Comparison of ENCODE assay signal across 1 cellular context in the genomic region with DNA sequence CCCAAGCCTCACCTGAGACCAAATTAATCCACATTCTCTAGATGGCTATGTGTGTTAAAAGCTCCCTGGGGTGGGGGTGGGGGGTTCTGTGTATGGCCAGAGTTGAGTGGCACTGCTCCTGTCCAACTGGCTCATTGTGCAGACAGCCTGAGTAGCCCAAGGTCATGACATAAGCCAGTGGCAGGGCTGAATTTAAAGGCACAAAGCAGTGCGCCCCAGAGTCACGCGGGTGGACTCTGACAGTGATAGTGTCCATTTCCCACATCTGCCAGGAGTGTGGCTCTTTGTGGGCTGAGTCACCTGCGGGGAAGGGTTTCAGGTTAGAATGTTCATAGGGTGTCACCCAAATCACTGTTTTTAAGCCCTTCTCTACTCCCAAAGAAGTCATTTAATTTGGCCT.
TF ChIP-seq lines count a peak whose summit lies in the region.

No MANE protein-coding gene starts in this region.

TF ChIP-seq in GM12878, 131 proteins besides CTCF, POLR2A, EP300 and RAD21:
- TF ChIP-seq, protein P1, sequence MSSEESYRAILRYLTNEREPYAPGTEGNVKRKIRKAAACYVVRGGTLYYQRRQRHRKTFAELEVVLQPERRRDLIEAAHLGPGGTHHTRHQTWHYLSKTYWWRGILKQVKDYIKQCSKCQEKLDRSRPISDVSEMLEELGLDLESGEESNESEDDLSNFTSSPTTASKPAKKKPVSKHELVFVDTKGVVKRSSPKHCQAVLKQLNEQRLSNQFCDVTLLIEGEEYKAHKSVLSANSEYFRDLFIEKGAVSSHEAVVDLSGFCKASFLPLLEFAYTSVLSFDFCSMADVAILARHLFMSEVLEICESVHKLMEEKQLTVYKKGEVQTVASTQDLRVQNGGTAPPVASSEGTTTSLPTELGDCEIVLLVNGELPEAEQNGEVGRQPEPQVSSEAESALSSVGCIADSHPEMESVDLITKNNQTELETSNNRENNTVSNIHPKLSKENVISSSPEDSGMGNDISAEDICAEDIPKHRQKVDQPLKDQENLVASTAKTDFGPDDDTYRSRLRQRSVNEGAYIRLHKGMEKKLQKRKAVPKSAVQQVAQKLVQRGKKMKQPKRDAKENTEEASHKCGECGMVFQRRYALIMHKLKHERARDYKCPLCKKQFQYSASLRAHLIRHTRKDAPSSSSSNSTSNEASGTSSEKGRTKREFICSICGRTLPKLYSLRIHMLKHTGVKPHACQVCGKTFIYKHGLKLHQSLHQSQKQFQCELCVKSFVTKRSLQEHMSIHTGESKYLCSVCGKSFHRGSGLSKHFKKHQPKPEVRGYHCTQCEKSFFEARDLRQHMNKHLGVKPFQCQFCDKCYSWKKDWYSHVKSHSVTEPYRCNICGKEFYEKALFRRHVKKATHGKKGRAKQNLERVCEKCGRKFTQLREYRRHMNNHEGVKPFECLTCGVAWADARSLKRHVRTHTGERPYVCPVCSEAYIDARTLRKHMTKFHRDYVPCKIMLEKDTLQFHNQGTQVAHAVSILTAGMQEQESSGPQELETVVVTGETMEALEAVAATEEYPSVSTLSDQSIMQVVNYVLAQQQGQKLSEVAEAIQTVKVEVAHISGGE (CRISPR knock-in tag; IDR thresholded peaks at IDR 0.05), result no peak
- TF ChIP-seq, protein P2, sequence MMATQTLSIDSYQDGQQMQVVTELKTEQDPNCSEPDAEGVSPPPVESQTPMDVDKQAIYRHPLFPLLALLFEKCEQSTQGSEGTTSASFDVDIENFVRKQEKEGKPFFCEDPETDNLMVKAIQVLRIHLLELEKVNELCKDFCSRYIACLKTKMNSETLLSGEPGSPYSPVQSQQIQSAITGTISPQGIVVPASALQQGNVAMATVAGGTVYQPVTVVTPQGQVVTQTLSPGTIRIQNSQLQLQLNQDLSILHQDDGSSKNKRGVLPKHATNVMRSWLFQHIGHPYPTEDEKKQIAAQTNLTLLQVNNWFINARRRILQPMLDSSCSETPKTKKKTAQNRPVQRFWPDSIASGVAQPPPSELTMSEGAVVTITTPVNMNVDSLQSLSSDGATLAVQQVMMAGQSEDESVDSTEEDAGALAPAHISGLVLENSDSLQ (IDR thresholded peaks at IDR 0.05), result 0 out of 2 replicates have a peak, but pooled peaks have one; percentile 16
- TF ChIP-seq, protein P3, sequence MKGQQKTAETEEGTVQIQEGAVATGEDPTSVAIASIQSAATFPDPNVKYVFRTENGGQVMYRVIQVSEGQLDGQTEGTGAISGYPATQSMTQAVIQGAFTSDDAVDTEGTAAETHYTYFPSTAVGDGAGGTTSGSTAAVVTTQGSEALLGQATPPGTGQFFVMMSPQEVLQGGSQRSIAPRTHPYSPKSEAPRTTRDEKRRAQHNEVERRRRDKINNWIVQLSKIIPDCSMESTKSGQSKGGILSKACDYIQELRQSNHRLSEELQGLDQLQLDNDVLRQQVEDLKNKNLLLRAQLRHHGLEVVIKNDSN (IDR thresholded peaks at IDR 0.05; ENCODE audit: borderline replicate concordance, extremely low read length, insufficient read depth, low read depth, low read length), result no peak
- no peak for TF ChIP-seq SP1 (IDR thresholded peaks at IDR 0.05; ENCODE audit: low read depth, low read length)
- TF ChIP-seq SPI1 (IDR thresholded peaks at IDR 0.05; ENCODE audit: borderline replicate concordance, insufficient read depth, low read depth, low read length), result no peak
- TF ChIP-seq SREBF1 (IDR thresholded peaks at IDR 0.05; ENCODE audit: low read length), result no peak
